1 cellular context compared by ENCODE assay signal in the genomic region with DNA sequence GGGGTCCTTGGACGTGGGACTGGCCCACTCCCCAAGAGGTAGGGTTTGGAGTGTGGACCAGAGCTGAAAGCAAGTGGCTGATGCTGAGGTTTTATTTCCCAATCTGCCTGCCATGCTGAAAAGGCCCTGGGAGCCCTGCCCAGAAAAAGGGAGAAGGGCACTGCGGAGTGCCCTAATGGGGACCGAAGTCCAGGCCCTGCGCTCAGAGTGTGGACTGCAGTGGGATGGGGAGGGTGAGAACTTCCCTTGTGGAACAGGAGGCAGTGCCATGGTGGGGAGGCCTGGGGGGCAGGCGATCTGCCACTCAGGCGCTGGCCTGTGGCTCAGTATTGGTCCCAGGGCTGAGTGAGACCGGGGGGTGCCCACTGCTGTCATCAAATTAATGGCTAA.
TF ChIP-seq lines count a peak whose summit lies in the region.

No MANE protein-coding gene starts in this region.

TF ChIP-seq in H1, 55 proteins besides CTCF, POLR2A, EP300 and RAD21:
- TF ChIP-seq SIRT6 (IDR thresholded peaks at IDR 0.05; ENCODE audit: low read length) (no peak), RNF2 (IDR thresholded peaks at IDR 0.05; ENCODE audit: borderline replicate concordance, low read depth, low read length, missing control alignments, poor library complexity, severe bottlenecking) (no peak), HDAC2 (IDR thresholded peaks at IDR 0.05; ENCODE audit: borderline replicate concordance in 1 of 2, low read depth in 2 of 2, low read length in 2 of 2) (no peak), TEAD4 (IDR thresholded peaks at IDR 0.05; ENCODE audit: low read depth, low read length) (no peak), SIN3A (conservative IDR thresholded peaks at IDR 0.05 in 1 of 2, IDR thresholded peaks at IDR 0.05 in 1 of 2; ENCODE audit: low read depth in 1 of 2, low read length in 2 of 2) (no peak), HDAC6 (IDR thresholded peaks at IDR 0.05; ENCODE audit: low read depth, low read length) (no peak), YY1 (IDR thresholded peaks at IDR 0.05; ENCODE audit: low read depth, low read length) (no peak), USF2 (IDR thresholded peaks at IDR 0.05; ENCODE audit: low read length) (no peak), SP2 (IDR thresholded peaks at IDR 0.05; ENCODE audit: low read length) (no peak), NANOG (IDR thresholded peaks at IDR 0.05; ENCODE audit: insufficient read depth, low read depth, low read length, poor library complexity, severe bottlenecking) (no peak), RFX5 (IDR thresholded peaks at IDR 0.05; ENCODE audit: borderline replicate concordance, low read depth, low read length) (no peak), FOSL1 (IDR thresholded peaks at IDR 0.05; ENCODE audit: insufficient read depth, low read depth, low read length) (no peak)
